In the genomic region with DNA sequence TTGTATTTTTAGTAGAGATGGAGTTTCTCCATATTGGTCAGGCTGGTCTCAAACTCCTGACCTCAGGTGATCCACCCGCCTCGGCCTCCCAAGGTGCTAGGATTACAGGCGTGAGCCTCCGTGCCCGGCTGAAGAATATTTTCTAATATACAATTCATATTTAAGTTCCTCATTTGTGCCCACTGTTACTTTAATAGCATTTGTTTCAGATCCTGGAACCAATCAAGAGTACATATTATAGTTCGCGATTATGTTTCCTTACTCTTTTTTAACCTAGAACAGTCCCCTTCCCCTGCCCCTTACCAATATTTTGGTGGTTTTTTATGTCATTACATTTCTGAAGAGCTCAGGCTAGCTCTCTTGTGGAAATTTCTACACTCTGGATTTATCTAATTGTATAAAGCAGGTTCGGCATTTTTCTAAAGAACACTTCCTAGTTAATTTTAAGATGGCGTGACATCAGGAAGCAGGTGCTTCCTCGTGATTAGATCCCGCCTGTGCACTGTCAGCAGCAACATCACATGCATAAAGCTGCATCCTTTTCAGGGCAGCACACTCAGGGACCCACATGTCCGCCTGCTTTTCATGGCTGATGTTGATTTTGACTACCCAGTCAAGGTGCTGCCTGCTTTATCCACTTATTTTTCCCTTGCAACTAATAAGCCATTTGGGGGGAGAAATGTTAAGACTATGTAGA, we compare ENCODE assay signal across 11 cellular contexts.
DNase-seq lines count a peak whose midpoint lies in the region; ATAC-seq and TF ChIP-seq lines count a peak whose summit lies in the region.
"Had no signal": no experiment of that assay in that cellular context is flagged by ENCODE, and none has a peak within 500 bp of the region (broad histone marks: within the 10 kb centered on the region; RNA-seq: fewer than 3 reads in every experiment).

No MANE protein-coding gene starts in this region.

- BruUV-seq in PC-3 (replicated peaks; lab: Mats Ljungman, UMichigan), result no TSS peak

- no peak overlapping the region for H3K9ac ChIP-seq in PC-3 (ENCODE audit: low read length)

- no peaks in the 10 kb centered on the region for H3K36me3 ChIP-seq in tibial nerve
- no peaks in the 10 kb centered on the region for H3K36me3 ChIP-seq in PC-3 (ENCODE audit: low read depth, low read length)
- H3K36me3 ChIP-seq: WERI-Rb-1 had no signal

- H3K27me3 ChIP-seq in tibial nerve (peaks cover 0 to 3% of the 10 kb centered on the region in 2 donors), PC-3 (ENCODE audit: low read length) (peaks cover 69% of the 10 kb centered on the region)

- H3K9me3 Mint-ChIP-seq in activated naive CD8-positive, alpha-beta T cell (ENCODE audit: low read depth), result no peaks in the 10 kb centered on the region
- H3K9me3 Mint-ChIP-seq in glutamatergic neuron (ENCODE audit: unreplicated experiment), result peaks cover 1% of the 10 kb centered on the region

- no peaks in the 10 kb centered on the region for H3K79me2 ChIP-seq in PC-3 (ENCODE audit: low read length)

- H3K27ac ChIP-seq in tibial nerve (peak overlapping the region in 3 of 4 donors; percentile 45 to 72 (median 69)), PC-3 (ENCODE audit: low read length) (no peak overlapping the region)
- H3K27ac ChIP-seq: WERI-Rb-1 had no signal

- TF ChIP-seq EP300 in tibial nerve (IDR thresholded peaks at IDR 0.05), result peak; percentile 68 to 79

- no peak overlapping the region for H3K4me3 ChIP-seq in tibial nerve
- H3K4me3 ChIP-seq in PC-3 (ENCODE audit: low read length), result no peak overlapping the region

- H3K9me3 ChIP-seq in tibial nerve (peaks cover 0 to 5% (median 0%) of the 10 kb centered on the region in 4 donors), PC-3 (ENCODE audit: low read length) (no peaks in the 10 kb centered on the region)

- H3K4me1 ChIP-seq in tibial nerve, result no peaks in the 10 kb centered on the region
- H3K4me1 ChIP-seq in PC-3 (ENCODE audit: insufficient read depth, low read length), result no peaks in the 10 kb centered on the region

- POLR2A ChIA-PET in PC-3 (lab: Charles Lee; ENCODE audit: unreplicated experiment), result no interaction called here

- H2AFZ ChIP-seq in PC-3 (ENCODE audit: low read length), result no peak overlapping the region

- H3K27ac Mint-ChIP-seq in activated naive CD8-positive, alpha-beta T cell, result no peak overlapping the region
- no peak overlapping the region for H3K27ac Mint-ChIP-seq in glutamatergic neuron (ENCODE audit: unreplicated experiment)

- peaks cover 17% of the 10 kb centered on the region for H3K4me1 Mint-ChIP-seq in activated naive CD8-positive, alpha-beta T cell (ENCODE audit: low read depth)
- H3K4me1 Mint-ChIP-seq in glutamatergic neuron (ENCODE audit: low read depth, unreplicated experiment), result no peaks in the 10 kb centered on the region

- WGBS in tibial nerve, 2 donors, result 74 to 77% methylated on average over 12 of the region's 12 CpGs

- peaks cover 16% of the 10 kb centered on the region for H3K27me3 Mint-ChIP-seq in activated naive CD8-positive, alpha-beta T cell
- peaks cover 2% of the 10 kb centered on the region for H3K27me3 Mint-ChIP-seq in glutamatergic neuron (ENCODE audit: unreplicated experiment)

- peak; percentile 49 for DNase-seq in activated CD8-positive, alpha-beta memory T cell treated with anti-CD3 and anti-CD28 coated beads for 24 hours
- DNase-seq in activated CD8-positive, alpha-beta memory T cell treated with anti-CD3 and anti-CD28 coated beads, Interleukin-2, amount 50 U/mL, for 4 hours, result no peak
- DNase-seq in left kidney (ENCODE audit: low read depth, low spot score) (peak; percentile 27), tibial nerve (ENCODE audit: low spot score in 2 of 2) (peak; percentile 44 to 47), glutamatergic neuron (no peak), PC-3 (no peak), GM19238 (ENCODE audit: insufficient read length, low spot score) (no peak)
- DNase-seq: NCI-H1105, WERI-Rb-1 had no signal

- peak overlapping the region; percentile 49 for H3K4me3 Mint-ChIP-seq in activated naive CD8-positive, alpha-beta T cell
- no peak overlapping the region for H3K4me3 Mint-ChIP-seq in glutamatergic neuron (ENCODE audit: unreplicated experiment)

- ATAC-seq in PC-3, result no peak
- ATAC-seq: Panc1 had no signal

- H4K20me1 ChIP-seq in PC-3 (ENCODE audit: low read length), result no peaks in the 10 kb centered on the region

- CTCF ChIA-PET in PC-3 (lab: Charles Lee), result no interaction called here

- H3K36me3 Mint-ChIP-seq in activated naive CD8-positive, alpha-beta T cell, result no peaks in the 10 kb centered on the region
- no peaks in the 10 kb centered on the region for H3K36me3 Mint-ChIP-seq in glutamatergic neuron (ENCODE audit: unreplicated experiment)

- no peak overlapping the region for H3K4me2 ChIP-seq in PC-3 (ENCODE audit: low read length)

- H3K9me2 ChIP-seq in PC-3 (replicated peaks; ENCODE audit: low read length), result no peaks in the 10 kb centered on the region

- TF ChIP-seq POLR2A in tibial nerve (IDR thresholded peaks at IDR 0.05), result no peak

- no peak for TF ChIP-seq CTCF in tibial nerve (IDR thresholded peaks at IDR 0.05)
- TF ChIP-seq CTCF in glutamatergic neuron (IDR thresholded peaks at IDR 0.05; ENCODE audit: partially characterized antibody, unreplicated experiment), result no peak
- no peak for TF ChIP-seq CTCF in PC-3 (conservative IDR thresholded peaks at IDR 0.05; ENCODE audit: low read depth, low read length)

- intact Hi-C loops in PC-3 (cut with micrococcal nuclease), result no loop called here

- no peaks in the 10 kb centered on the region for H3F3A ChIP-seq in PC-3 (ENCODE audit: low read length, unreplicated experiment)

Comparison
In these comparisons a context has a peak if more than half of its experiments do, and no peak if none do; other contexts are left out.
1. DNase-seq: peak in activated CD8-positive, alpha-beta memory T cell treated with anti-CD3 and anti-CD28 coated beads for 24 hours (single experiment), left kidney (single experiment) and tibial nerve (2 of 2); none in activated CD8-positive, alpha-beta memory T cell treated with anti-CD3 and anti-CD28 coated beads, Interleukin-2, amount 50 U/mL, for 4 hours (single experiment), glutamatergic neuron (single experiment), PC-3 (single experiment) and GM19238 (single experiment).